19 cellular contexts compared by ENCODE assay signal in genomic region chr21:46150491-46151121, GRCh38. TPM values are rescaled to one million over a fixed set of nuclear protein-coding genes. Genes with fewer than 3 reads are reported as not detected.
DNase-seq lines count a peak whose midpoint lies in the region; FAIRE-seq and TF ChIP-seq lines count a peak whose summit lies in the region.
"Had no signal": no experiment of that assay in that cellular context is flagged by ENCODE, and none has a peak within 500 bp of the region (broad histone marks: within the 10 kb centered on the region; RNA-seq: fewer than 3 reads in every experiment).

No MANE protein-coding gene starts in this region.

- no peaks in the 10 kb centered on the region for H3K36me3 ChIP-seq in WERI-Rb-1
- peaks cover 0 to 3% of the 10 kb centered on the region in 2 donors for H3K36me3 ChIP-seq in kidney (ENCODE audit: control insufficient read depth in 1 of 2, insufficient read depth in 2 of 2, low read length in 2 of 2)
- no peaks in the 10 kb centered on the region for H3K36me3 ChIP-seq in spleen

- no peaks in the 10 kb centered on the region for H3K4me1 Mint-ChIP-seq in activated CD4-positive, alpha-beta T cell treated with anti-CD3 and anti-CD28 coated beads, Interleukin-2, amount 10 ng/mL, durations not matched to agents 24 days and 14 days

- H3K9ac ChIP-seq in kidney (ENCODE audit: low read length in 2 of 2) = no peak overlapping the region

- no peak overlapping the region for H3K4me3 Mint-ChIP-seq in activated CD4-positive, alpha-beta T cell treated with anti-CD3 and anti-CD28 coated beads, Interleukin-2, amount 10 ng/mL, durations not matched to agents 24 days and 14 days
- H3K4me3 Mint-ChIP-seq: CD4-positive, alpha-beta T cell; effector memory CD8-positive, alpha-beta T cell; GM23338; nephron had no signal

- FAIRE-seq in kidney (lab: Jason Lieb, UNC) = no peak
- FAIRE-seq: HTR-8/SVneo had no signal

- no peaks in the 10 kb centered on the region for H3K36me3 Mint-ChIP-seq in activated CD4-positive, alpha-beta T cell treated with anti-CD3 and anti-CD28 coated beads, Interleukin-2, amount 10 ng/mL, durations not matched to agents 24 days and 14 days (ENCODE audit: low read depth)

- 84 to 93% (median 87%) methylated on average over 14 to 24 of the region's 24 CpGs for WGBS in spleen, 5 donors

- intact Hi-C loops in activated CD4-positive, alpha-beta T cell treated with anti-CD3 and anti-CD28 coated beads, Interleukin-2, amount 10 ng/mL, durations not matched to agents 24 days and 14 days (cut with micrococcal nuclease) = no loop called here
- intact Hi-C loops in kidney (cut with DNase I) (no loop called here), spleen (cut with DNase I; ENCODE audit: low total_unique reads) (no loop called here)

- peak; percentile 0 for DNase-seq in activated CD4-positive, alpha-beta T cell treated with anti-CD3 and anti-CD28 coated beads for 48 hours
- DNase-seq in activated CD4-positive, alpha-beta T cell treated with anti-CD3 and anti-CD28 coated beads, Interleukin-2, amount 10 ng/mL, durations not matched to agents 24 days and 14 days = no peak
- DNase-seq in WERI-Rb-1 (peak; percentile 5), kidney (peak; percentile 68), spleen (peak; percentile 68), COLO829 (ENCODE audit: low spot score) (no peak), dedifferentiated amniotic fluid mesenchymal stem cell (ENCODE audit: extremely low spot score) (no peak)
- DNase-seq in central memory CD4-positive, alpha-beta T cell = no peak
- DNase-seq: effector memory CD8-positive, alpha-beta T cell; NCI-H2029; NCI-H510A; stimulated activated CD4-positive, alpha-beta T cell treated with anti-CD3 and anti-CD28 coated beads, Interleukin-4, amount 100 ng/mL, for 4 hours; trophoblast cell had no signal

- H3K9me3 ChIP-seq in WERI-Rb-1 (ENCODE audit: severe bottlenecking) (no peaks in the 10 kb centered on the region), kidney (ENCODE audit: control insufficient read depth in 1 of 2, low read length in 2 of 2) (no peaks in the 10 kb centered on the region), spleen (no peaks in the 10 kb centered on the region)

- H3K27me3 Mint-ChIP-seq in activated CD4-positive, alpha-beta T cell treated with anti-CD3 and anti-CD28 coated beads, Interleukin-2, amount 10 ng/mL, durations not matched to agents 24 days and 14 days = no peaks in the 10 kb centered on the region
- H3K27me3 Mint-ChIP-seq: CD4-positive, alpha-beta T cell; effector memory CD8-positive, alpha-beta T cell had no signal

- no peak for TF ChIP-seq POLR2A in spleen (IDR thresholded peaks at IDR 0.05)

- H3K9me3 Mint-ChIP-seq in activated CD4-positive, alpha-beta T cell treated with anti-CD3 and anti-CD28 coated beads, Interleukin-2, amount 10 ng/mL, durations not matched to agents 24 days and 14 days = no peaks in the 10 kb centered on the region
- H3K9me3 Mint-ChIP-seq: CD4-positive, alpha-beta T cell; effector memory CD8-positive, alpha-beta T cell; GM23338; nephron had no signal

- H3K27me3 ChIP-seq in WERI-Rb-1 (ENCODE audit: insufficient read depth, low read depth, severe bottlenecking) (no peaks in the 10 kb centered on the region), spleen (replicated peaks in 1 of 7) (peaks cover 0 to 21% (median 0%) of the 10 kb centered on the region in 7 donors)

- no peak for TF ChIP-seq CTCF in WERI-Rb-1 (IDR thresholded peaks at IDR 0.05; ENCODE audit: low read depth, low read length)
- TF ChIP-seq CTCF in kidney (IDR thresholded peaks at IDR 0.05; ENCODE audit: borderline replicate concordance, extremely low read depth, insufficient read depth) = no peak
- TF ChIP-seq CTCF in spleen (IDR thresholded peaks at IDR 0.05 in 8 of 11, conservative IDR thresholded peaks at IDR 0.05 in 3 of 11) = no peak

- H3K27ac Mint-ChIP-seq in activated CD4-positive, alpha-beta T cell treated with anti-CD3 and anti-CD28 coated beads, Interleukin-2, amount 10 ng/mL, durations not matched to agents 24 days and 14 days = no peak overlapping the region
- H3K27ac Mint-ChIP-seq: CD4-positive, alpha-beta T cell; effector memory CD8-positive, alpha-beta T cell; GM23338; nephron had no signal

- H3K4me1 ChIP-seq in kidney (ENCODE audit: control insufficient read depth in 1 of 2, insufficient read depth in 1 of 2, low read depth in 1 of 2, low read length in 2 of 2) = peaks cover 0 to 2% of the 10 kb centered on the region in 2 donors
- peaks cover 0 to 12% (median 6%) of the 10 kb centered on the region in 6 donors for H3K4me1 ChIP-seq in spleen

- H3K27ac ChIP-seq in WERI-Rb-1 = no peak overlapping the region
- H3K27ac ChIP-seq in kidney (ENCODE audit: low read depth in 2 of 2, low read length in 2 of 2) = no peak overlapping the region
- H3K27ac ChIP-seq in spleen = no peak overlapping the region

- no peak overlapping the region for H3K4me3 ChIP-seq in WERI-Rb-1 (ENCODE audit: low read depth, low read length)
- no peak overlapping the region for H3K4me3 ChIP-seq in kidney (ENCODE audit: low read length in 2 of 2)
- no peak overlapping the region for H3K4me3 ChIP-seq in spleen
- H3K4me3 ChIP-seq: GM23338, lung had no signal

RNA-seq across cellular contexts. Expression of gene FTCD, which starts 4.8 kb away (rescaled TPM):
- total RNA-seq in activated CD4-positive, alpha-beta T cell treated with anti-CD3 and anti-CD28 coated beads, Interleukin-2, amount 10 ng/mL, durations not matched to agents 24 days and 14 days = 0.30 and 0.43 TPM in 2 replicates
- 51.6 TPM for total RNA-seq in kidney
- polyA plus RNA-seq in kidney (ENCODE audit: insufficient read depth, low read depth, low replicate concordance) = 273 TPM
- total RNA-seq in spleen = 1 to 10 TPM in 1 of 7 donors, under 1 TPM in 1, not detected in 5; 0.81 to 1.7 TPM
- 1 to 10 TPM in 1 of 3 donors, under 1 TPM in 2; 0.35 to 2.8 (median 0.38) TPM for polyA plus RNA-seq in spleen
- total RNA-seq: MCF 10A had no signal

RNA-seq across cellular contexts. Expression of gene SPATC1L, which starts 33.7 kb away (rescaled TPM):
- total RNA-seq in activated CD4-positive, alpha-beta T cell treated with anti-CD3 and anti-CD28 coated beads, Interleukin-2, amount 10 ng/mL, durations not matched to agents 24 days and 14 days = 10.8 and 12.0 TPM in 2 replicates
- total RNA-seq in kidney (8.7 TPM), spleen (10 to 100 TPM in 2 of 7 donors, 1 to 10 TPM in 5; 4.4 to 10.5 (median 7.7) TPM)
- polyA plus RNA-seq in kidney (ENCODE audit: insufficient read depth, low read depth, low replicate concordance) (3.7 TPM), spleen (10 to 100 TPM; 10.8 to 13.4 (median 13.1) TPM)

RNA-seq across cellular contexts. Expression of gene COL6A2, which starts 52.7 kb away (rescaled TPM):
- total RNA-seq in activated CD4-positive, alpha-beta T cell treated with anti-CD3 and anti-CD28 coated beads, Interleukin-2, amount 10 ng/mL, durations not matched to agents 24 days and 14 days = 2.0 and 2.3 TPM in 2 replicates
- total RNA-seq in kidney = 174 TPM
- 52.4 TPM for polyA plus RNA-seq in kidney (ENCODE audit: insufficient read depth, low read depth, low replicate concordance)
- 100 to 1,000 TPM; 105 to 259 (median 198) TPM for total RNA-seq in spleen
- 100 to 1,000 TPM; 101 to 244 (median 110) TPM for polyA plus RNA-seq in spleen

Comparison
In these comparisons a context has a peak if more than half of its experiments do, and no peak if none do; other contexts are left out.
1. DNase-seq: peak in activated CD4-positive, alpha-beta T cell treated with anti-CD3 and anti-CD28 coated beads for 48 hours (single experiment), WERI-Rb-1 (single experiment), kidney (single experiment) and spleen (single experiment); none in activated CD4-positive, alpha-beta T cell treated with anti-CD3 and anti-CD28 coated beads, Interleukin-2, amount 10 ng/mL, durations not matched to agents 24 days and 14 days (single experiment), COLO829 (single experiment), central memory CD4-positive, alpha-beta T cell (single experiment) and dedifferentiated amniotic fluid mesenchymal stem cell (single experiment).
2. RNA of gene FTCD, which starts 4.8 kb away (total RNA-seq): 51.6 TPM in kidney (single experiment); 0.30 to 0.43 TPM in activated CD4-positive, alpha-beta T cell treated with anti-CD3 and anti-CD28 coated beads, Interleukin-2, amount 10 ng/mL, durations not matched to agents 24 days and 14 days and 0.81 to 1.7 TPM in spleen; every median in the first group is over 10 times any median in the second.
3. RNA of gene COL6A2, which starts 52.7 kb away (total RNA-seq): 105 to 259 TPM in spleen and 174 TPM in kidney (single experiment); 2.0 to 2.3 TPM in activated CD4-positive, alpha-beta T cell treated with anti-CD3 and anti-CD28 coated beads, Interleukin-2, amount 10 ng/mL, durations not matched to agents 24 days and 14 days; every median in the first group is over 10 times any median in the second.